8 cellular contexts compared by ENCODE assay signal in genomic region chr3:11643212-11644087, GRCh38. TPM values are rescaled to one million over a fixed set of nuclear protein-coding genes. Genes with fewer than 3 reads are reported as not detected.
DNase-seq lines count a peak whose midpoint lies in the region; ATAC-seq, FAIRE-seq and TF ChIP-seq lines count a peak whose summit lies in the region.

VGLL4 (minus strand) TSS chr3:11643915; CDS start chr3:11643518, 397 bp downstream.

- peak within 1 kb of the TSS; percentile 96 for H3K27ac ChIP-seq in DND-41 (ENCODE audit: low read length)
- H3K27ac ChIP-seq in Karpas-422 (ENCODE audit: low read length) = peak within 1 kb of the TSS; percentile 91
- peak within 1 kb of the TSS; percentile 89 for H3K27ac ChIP-seq in SJSA1
- H3K27ac ChIP-seq in neuronal stem cell (replicated peaks; ENCODE audit: low read length) = peak within 1 kb of the TSS; percentile 87
- H3K27ac ChIP-seq in subcutaneous abdominal adipose tissue (ENCODE audit: low read depth, low read length) = peak within 1 kb of the TSS; percentile 95

- H2AFZ ChIP-seq in DND-41 (ENCODE audit: low read depth, low read length) = peak within 1 kb of the TSS; percentile 83
- H2AFZ ChIP-seq in Karpas-422 (ENCODE audit: low read length) = peak within 1 kb of the TSS; percentile 59
- peak within 1 kb of the TSS; percentile 51 for H2AFZ ChIP-seq in neuronal stem cell (ENCODE audit: low read length)

- H3K9me2 ChIP-seq in Karpas-422 (replicated peaks; ENCODE audit: insufficient read depth, low read length) = no peaks in the 10 kb centered on the region

- H3K4me2 ChIP-seq in DND-41 (ENCODE audit: insufficient read depth, low read length) (peak within 1 kb of the TSS; percentile 76), Karpas-422 (ENCODE audit: low read depth, low read length, poor library complexity, severe bottlenecking) (peak within 1 kb of the TSS; percentile 74), neuronal stem cell (ENCODE audit: insufficient read depth, low read length, poor library complexity, severe bottlenecking) (peak within 1 kb of the TSS; percentile 73)

- peaks cover 30% of the 10 kb centered on the region for H4K20me1 ChIP-seq in DND-41 (ENCODE audit: insufficient read depth, low read length)
- peaks cover 15% of the 10 kb centered on the region; the same call in 1 of the 2 replicates for H4K20me1 ChIP-seq in Karpas-422 (ENCODE audit: insufficient read depth, low read depth, low read length)

- WGBS in neuronal stem cell (ENCODE audit: extremely low coverage in 2 of 2, insufficient read length in 2 of 2, insufficient replicate concordance in 1 of 2), 2 donors = no CpG with 5 or more reads among the region's 42 CpGs

- ATAC-seq in DND-41 (ENCODE audit: insufficient read depth, low read depth) (peak; percentile 88), GM21825 (IDR thresholded peaks at IDR 0.05; ENCODE audit: unreplicated experiment) (peak; percentile 66)

- H3K4me1 ChIP-seq in DND-41 (ENCODE audit: insufficient read depth, low read length) (peaks cover 41% of the 10 kb centered on the region), Karpas-422 (ENCODE audit: low read length) (peaks cover 70% of the 10 kb centered on the region), SJSA1 (replicated peaks) (peaks cover 31% of the 10 kb centered on the region), neuronal stem cell (ENCODE audit: control insufficient read depth in 2 of 2, insufficient read depth in 1 of 2, low read depth in 1 of 2, low read length in 2 of 2) (peaks cover 12 to 25% of the 10 kb centered on the region in 2 donors), subcutaneous abdominal adipose tissue (ENCODE audit: control insufficient read depth in 5 of 5, insufficient read depth in 5 of 5, low read length in 5 of 5) (peaks cover 0 to 45% (median 39%) of the 10 kb centered on the region in 5 donors)

- peaks cover 2% of the 10 kb centered on the region for H3K79me1 ChIP-seq in neuronal stem cell (ENCODE audit: low read depth, low read length)

- H3K9ac ChIP-seq in DND-41 (ENCODE audit: low read depth, low read length) (peak within 1 kb of the TSS; percentile 93), Karpas-422 (ENCODE audit: low read length) (peak within 1 kb of the TSS; percentile 85), neuronal stem cell (ENCODE audit: low read depth, low read length, poor library complexity) (peak within 1 kb of the TSS; percentile 97), subcutaneous abdominal adipose tissue (ENCODE audit: low read length in 5 of 5) (peak within 1 kb of the TSS; percentile 77 to 93 (median 82))

- peak within 1 kb of the TSS; percentile 87 for H3K14ac ChIP-seq in neuronal stem cell (ENCODE audit: low read length)

- H2BK12ac ChIP-seq in neuronal stem cell (ENCODE audit: low read length) = peak within 1 kb of the TSS; percentile 30

- peak; percentile 39 for TF ChIP-seq CTCF in DND-41 (IDR thresholded peaks at IDR 0.05; ENCODE audit: borderline replicate concordance, extremely low read depth, low read length, poor library complexity, severe bottlenecking)

- H2BK15ac ChIP-seq in neuronal stem cell (ENCODE audit: low read length) = peak within 1 kb of the TSS; percentile 86

- H3K9me3 ChIP-seq in DND-41 (ENCODE audit: insufficient read depth, low read length, severe bottlenecking) (no peaks in the 10 kb centered on the region), Karpas-422 (ENCODE audit: low read length) (no peaks in the 10 kb centered on the region), SJSA1 (replicated peaks) (no peaks in the 10 kb centered on the region), neuronal stem cell (replicated peaks in 1 of 2; ENCODE audit: control insufficient read depth in 2 of 2, insufficient read depth in 1 of 2, low read depth in 1 of 2, low read length in 2 of 2) (no peaks in the 10 kb centered on the region), subcutaneous abdominal adipose tissue (ENCODE audit: control insufficient read depth in 5 of 5, low read length in 5 of 5) (no peaks in the 10 kb centered on the region)

- H2BK120ac ChIP-seq in neuronal stem cell (ENCODE audit: low read depth, low read length) = no peak within 1 kb of the TSS

- H3K18ac ChIP-seq in neuronal stem cell (ENCODE audit: low read length) = peak within 1 kb of the TSS; percentile 99

- no peak for FAIRE-seq in frontal cortex (lab: Jason Lieb, UNC)

- H3K4me3 ChIP-seq in DND-41 (ENCODE audit: low read depth in 1 of 2, low read length in 2 of 2) = peak within 1 kb of the TSS; percentile 93 to 95
- peak within 1 kb of the TSS; percentile 76 for H3K4me3 ChIP-seq in Karpas-422 (ENCODE audit: low read length)
- peak within 1 kb of the TSS; percentile 63 for H3K4me3 ChIP-seq in SJSA1
- peak within 1 kb of the TSS; percentile 80 to 99 for H3K4me3 ChIP-seq in neuronal stem cell (ENCODE audit: low read length in 2 of 2)
- peak within 1 kb of the TSS; percentile 78 to 97 (median 87) for H3K4me3 ChIP-seq in subcutaneous abdominal adipose tissue (ENCODE audit: low read depth in 1 of 5, low read length in 5 of 5)

- peak within 1 kb of the TSS; percentile 69 for H2AK5ac ChIP-seq in neuronal stem cell (ENCODE audit: low read depth, low read length)

- H3K36me3 ChIP-seq in DND-41 (ENCODE audit: insufficient read depth, low read length) = peaks cover 13% of the 10 kb centered on the region
- no peaks in the 10 kb centered on the region for H3K36me3 ChIP-seq in Karpas-422 (ENCODE audit: insufficient read depth, low read length)
- H3K36me3 ChIP-seq in SJSA1 = no peaks in the 10 kb centered on the region; the same call in 1 of the 2 replicates
- H3K36me3 ChIP-seq in neuronal stem cell (replicated peaks in 1 of 2; ENCODE audit: control insufficient read depth in 2 of 2, insufficient read depth in 2 of 2, low read length in 2 of 2) = peaks cover 0 to 20% of the 10 kb centered on the region in 2 donors
- no peaks in the 10 kb centered on the region for H3K36me3 ChIP-seq in subcutaneous abdominal adipose tissue (ENCODE audit: control insufficient read depth in 5 of 5, insufficient read depth in 5 of 5, low read length in 5 of 5)

- peak within 1 kb of the TSS; percentile 69 for H3K23ac ChIP-seq in neuronal stem cell (ENCODE audit: low read depth, low read length, poor library complexity)

- peak within 1 kb of the TSS; percentile 95 for H2BK5ac ChIP-seq in neuronal stem cell (ENCODE audit: low read length)

- peak within 1 kb of the TSS; percentile 86 for H3K4ac ChIP-seq in neuronal stem cell (ENCODE audit: low read length)

- DNase-seq in DND-41 = peak; percentile 94
- peak; percentile 94 for DNase-seq in Karpas-422
- peak; percentile 81 to 88 for DNase-seq in SJSA1 (ENCODE audit: low read depth in 1 of 2, low spot score in 2 of 2)
- DNase-seq in activated naive CD4-positive, alpha-beta T cell treated with Interleukin-2 at 50 U/mL for 16 hours = peak; percentile 70
- peak; percentile 55 to 72 for DNase-seq in frontal cortex (ENCODE audit: low spot score in 2 of 2)
- DNase-seq in neuronal stem cell (ENCODE audit: low spot score) = peak; percentile 84

- no peak within 1 kb of the TSS for H4K8ac ChIP-seq in neuronal stem cell (ENCODE audit: low read depth, low read length)

- H4K91ac ChIP-seq in neuronal stem cell (ENCODE audit: low read depth, low read length, poor library complexity) = no peak within 1 kb of the TSS

- peaks cover 52% of the 10 kb centered on the region for H3K79me2 ChIP-seq in DND-41 (ENCODE audit: insufficient read depth, low read length)
- peaks cover 83% of the 10 kb centered on the region for H3K79me2 ChIP-seq in Karpas-422 (ENCODE audit: low read length)

- H3K27me3 ChIP-seq in DND-41 (ENCODE audit: insufficient read depth, low read length, poor library complexity) (no peaks in the 10 kb centered on the region), Karpas-422 (ENCODE audit: low read length) (no peaks in the 10 kb centered on the region), SJSA1 (replicated peaks) (no peaks in the 10 kb centered on the region), neuronal stem cell (ENCODE audit: control insufficient read depth in 3 of 3, insufficient read depth in 3 of 3, low read depth in 1 of 3, low read length in 3 of 3) (no peaks in the 10 kb centered on the region), subcutaneous abdominal adipose tissue (ENCODE audit: control insufficient read depth in 5 of 5, insufficient read depth in 4 of 5, low read length in 5 of 5) (no peaks in the 10 kb centered on the region)

RNA-seq across cellular contexts. Expression of gene VGLL4, which starts in this region (rescaled TPM):
- 125 and 152 TPM in 2 replicates for total RNA-seq in Karpas-422 (2014; rRNA removed; shearing (Covaris generic); ENCODE audit: low replicate concordance)
- total RNA-seq in SJSA1 (2014; rRNA removed; shearing (Covaris generic)) = 14.7 and 26.9 TPM in 2 replicates
- 83.2 TPM for total RNA-seq in frontal cortex
- 67.7 TPM for polyA plus RNA-seq in neuronal stem cell (2013, experiment 1 of 2)
- 69.5 TPM for polyA plus RNA-seq in neuronal stem cell (2013, experiment 2 of 2)

Comparison
In these comparisons a context has a peak if more than half of its experiments do, and no peak if none do; other contexts are left out.
1. Peak in every context shown above with its lines: DNase-seq, ATAC-seq, H3K4me3 ChIP-seq and H3K27ac ChIP-seq.